10 cellular contexts compared by ENCODE assay signal in genomic region chr6:166032366-166033171, GRCh38.
DNase-seq lines count a peak whose midpoint lies in the region; ATAC-seq and TF ChIP-seq lines count a peak whose summit lies in the region.
"Had no signal": no experiment of that assay in that cellular context is flagged by ENCODE, and none has a peak within 500 bp of the region (broad histone marks: within the 10 kb centered on the region; RNA-seq: fewer than 3 reads in every experiment).

No MANE protein-coding gene starts in this region.

- 57 to 59% methylated on average over 9 of the region's 9 CpGs for WGBS in lower leg skin, 2 donors

- DNase-seq in EH (ENCODE audit: low read depth) (peak; percentile 86), cardiac fibroblast (ENCODE audit: low read depth in 2 of 2) (peak; percentile 87 to 95), myocyte (ENCODE audit: low read depth) (peak; percentile 67), lower leg skin (ENCODE audit: low spot score in 2 of 2) (no peak), NCI-H1930 (lab: John Stamatoyannopoulos, UW) (no peak), NCI-H526 treated with DMSO at 0.1 percent for 48 hours (lab: John Stamatoyannopoulos, UW) (no peak)
- DNase-seq: stimulated activated CD4-positive, alpha-beta T cell treated with anti-CD3 and anti-CD28 coated beads, Interleukin-2, amount 100 ng/mL, for 24 hours had no signal

- ATAC-seq in HG03159 (IDR thresholded peaks at IDR 0.05; ENCODE audit: unreplicated experiment) (peak; percentile 51), GM19455 (IDR thresholded peaks at IDR 0.05; ENCODE audit: unreplicated experiment) (no peak)

- peak; percentile 43 for TF ChIP-seq CTCF in cardiac fibroblast (IDR thresholded peaks at IDR 0.05; ENCODE audit: low read depth, low read length)
- no peak for TF ChIP-seq CTCF in lower leg skin (IDR thresholded peaks at IDR 0.05)

- no peak for TF ChIP-seq POLR2A in lower leg skin (IDR thresholded peaks at IDR 0.05)

- H3K4me3 ChIP-seq in cardiac fibroblast (replicated peaks in 1 of 2; ENCODE audit: low read depth in 2 of 2, low read length in 2 of 2) (no peak overlapping the region), lower leg skin (ENCODE audit: low read depth, poor library complexity, severe bottlenecking) (no peak overlapping the region)
- H3K4me3 ChIP-seq: SK-N-MC had no signal

- intact Hi-C loops in lower leg skin (cut with DNase I; ENCODE audit: low total_unique reads) = no loop called here

Comparison
In these comparisons a context has a peak if more than half of its experiments do, and no peak if none do; other contexts are left out.
1. DNase-seq: peak in EH (single experiment), cardiac fibroblast (2 of 2) and myocyte (single experiment); none in lower leg skin (0 of 2), NCI-H1930 (0 of 2) and NCI-H526 treated with DMSO at 0.1 percent for 48 hours (single experiment).